23 cellular contexts compared by ENCODE assay signal in the genomic region with DNA sequence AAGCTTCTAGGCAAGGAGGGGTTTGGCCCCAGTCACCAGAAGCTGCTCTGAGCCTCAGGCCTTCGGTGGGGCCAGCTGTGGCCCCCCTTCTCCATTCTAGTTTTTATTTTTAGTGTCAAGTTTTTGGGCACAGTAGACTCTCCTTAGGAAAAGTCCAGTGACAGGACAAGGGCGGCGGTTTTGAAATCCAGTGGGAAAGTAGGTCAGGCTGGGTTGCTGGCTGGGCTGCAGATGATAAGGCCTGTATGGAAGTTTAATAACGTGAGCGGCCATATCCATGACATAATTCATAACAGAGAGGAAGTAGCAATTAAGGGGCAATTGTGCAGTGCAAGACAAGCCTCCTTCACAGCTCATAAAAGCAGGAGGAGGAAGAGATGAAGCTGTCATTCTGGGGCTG.
DNase-seq lines count a peak whose midpoint lies in the region; ATAC-seq, FAIRE-seq and TF ChIP-seq lines count a peak whose summit lies in the region.
"Had no signal": no experiment of that assay in that cellular context is flagged by ENCODE, and none has a peak within 500 bp of the region (broad histone marks: within the 10 kb centered on the region; RNA-seq: fewer than 3 reads in every experiment).

No MANE protein-coding gene starts in this region.

- H3K36me3 ChIP-seq in heart left ventricle (no peaks in the 10 kb centered on the region), right lobe of liver (no peaks in the 10 kb centered on the region), HepG2 (replicated peaks in 1 of 2; ENCODE audit: control insufficient read depth in 1 of 2, insufficient read depth in 2 of 2, low read length in 2 of 2) (no peaks in the 10 kb centered on the region)
- H3K36me3 ChIP-seq: HAP-1 had no signal

- H3K9me3 ChIP-seq in heart left ventricle (peaks cover 0 to 22% (median 0%) of the 10 kb centered on the region in 12 donors), right lobe of liver (no peaks in the 10 kb centered on the region), HepG2 (ENCODE audit: low read length) (peaks cover 99% of the 10 kb centered on the region)

- no peaks in the 10 kb centered on the region for H3K4me1 Mint-ChIP-seq in endothelial cell (ENCODE audit: unreplicated experiment)
- H3K4me1 Mint-ChIP-seq: CD4-positive, alpha-beta memory T cell had no signal

- H3K9me3 Mint-ChIP-seq in endothelial cell (ENCODE audit: unreplicated experiment), result peaks cover 60% of the 10 kb centered on the region

- TF ChIP-seq RAD21 in HepG2 (CRISPR knock-in tag; IDR thresholded peaks at IDR 0.05), result no peak

- 49 to 73% (median 59%) methylated on average over 5 of the region's 5 CpGs for WGBS in heart left ventricle, 4 donors
- 43% methylated on average over 5 of the region's 5 CpGs for WGBS in right lobe of liver (ENCODE audit: insufficient coverage, low coverage, low lambda C conversion rate, missing lambda C conversion rate)
- WGBS in HepG2 (ENCODE audit: low lambda C conversion rate), result 39% methylated on average over 5 of the region's 5 CpGs

- H3K27ac ChIP-seq in heart left ventricle (no peak overlapping the region), right lobe of liver (no peak overlapping the region), HepG2 (ENCODE audit: extremely low read length, insufficient read depth, low read length) (no peak overlapping the region)
- H3K27ac ChIP-seq: A549 had no signal

- DNase-seq in heart left ventricle (peak in 1 of 5 donors; percentile 43), cardiac septum (ENCODE audit: low spot score) (no peak), right lobe of liver (peak in 1 of 3 donors; percentile 62), HepG2 (ENCODE audit: low spot score) (no peak), endothelial cell (ENCODE audit: low spot score) (no peak), AML-193 (lab: John Stamatoyannopoulos, UW) (no peak)
- DNase-seq: 8988T; ACHN; C1 segment of cervical spinal cord; Calu3; CD4-positive, alpha-beta memory T cell; COR-L47; DMS53; DMS79 treated with DMSO at 0.1 percent for 48 hours; GF-D8; GOT3; HFFc6 had no signal

- no peak for FAIRE-seq in HepG2 (lab: Jason Lieb, UNC)
- FAIRE-seq: A549, GM12891, GM18507, H54 had no signal

- no peaks in the 10 kb centered on the region for H3K79me2 ChIP-seq in HepG2 (ENCODE audit: insufficient read depth, low read length)

- H3K27me3 ChIP-seq in heart left ventricle, result no peaks in the 10 kb centered on the region
- H3K27me3 ChIP-seq in right lobe of liver, result no peaks in the 10 kb centered on the region
- H3K27me3 ChIP-seq in HepG2 (ENCODE audit: control insufficient read depth in 1 of 2, insufficient read depth in 2 of 2, low read length in 2 of 2), result no peaks in the 10 kb centered on the region

- no TSS peak for BruUV-seq in HepG2 (replicated peaks; lab: Mats Ljungman, UMichigan)

- no peak overlapping the region for H3K9ac ChIP-seq in HepG2 (ENCODE audit: insufficient read depth, low read depth, low read length)

- POLR2A ChIA-PET in HepG2 (lab: Yijun Ruan, JAX), result no interaction called here

- intact Hi-C loops in heart left ventricle (cut with DNase I), result loop anchor here in 1 of 10 donors (10.0 kb wide), 1 partner anchor 48 kb away; no protein-coding TSS in a partner anchor
- intact Hi-C loops in cardiac septum (cut with DNase I), result no loop called here
- intact Hi-C loops in right lobe of liver (cut with DNase I), result no loop called here
- intact Hi-C loops in HepG2 (cut with micrococcal nuclease; ENCODE audit: unreplicated experiment), result no loop called here

- H3K4me1 ChIP-seq in heart left ventricle, result peaks cover 0 to 8% (median 0%) of the 10 kb centered on the region in 12 donors
- peaks cover 0 to 3% (median 0%) of the 10 kb centered on the region in 4 donors for H3K4me1 ChIP-seq in right lobe of liver
- no peaks in the 10 kb centered on the region for H3K4me1 ChIP-seq in HepG2 (ENCODE audit: insufficient read depth, low read length)
- H3K4me1 ChIP-seq: A549, HAP-1 had no signal

- peak in 3 of 4 donors; percentile 57 to 83 (median 68) for ATAC-seq in heart left ventricle
- ATAC-seq in right lobe of liver, result peak; percentile 58 to 88 (median 82)
- no peak for ATAC-seq in HepG2
- ATAC-seq in GM21529 (IDR thresholded peaks at IDR 0.05; ENCODE audit: unreplicated experiment), result no peak
- ATAC-seq: A549 had no signal

- peak overlapping the region; percentile 56 for H3K4me3 Mint-ChIP-seq in endothelial cell (ENCODE audit: unreplicated experiment)
- H3K4me3 Mint-ChIP-seq: HFFc6 had no signal

- H3K36me3 Mint-ChIP-seq in endothelial cell (ENCODE audit: low read depth, unreplicated experiment), result peaks cover 29% of the 10 kb centered on the region
- H3K36me3 Mint-ChIP-seq: CD4-positive, alpha-beta memory T cell had no signal

- peaks cover 18% of the 10 kb centered on the region for H3K27me3 Mint-ChIP-seq in endothelial cell (ENCODE audit: unreplicated experiment)
- H3K27me3 Mint-ChIP-seq: CD4-positive, alpha-beta memory T cell had no signal

- no peak overlapping the region for H3K4me2 ChIP-seq in HepG2 (ENCODE audit: low read depth, low read length)
- H3K4me2 ChIP-seq: A549 had no signal

- TF ChIP-seq EP300 in HepG2 (IDR thresholded peaks at IDR 0.05; ENCODE audit: low read depth in 2 of 2, low read length in 2 of 2) (no peak), HepG2 (CRISPR knock-in tag; IDR thresholded peaks at IDR 0.05; ENCODE audit: borderline replicate concordance) (no peak)

- CTCF ChIA-PET in HepG2 (lab: Yijun Ruan, JAX; ENCODE audit: low intra/inter-chr PET ratio, low total read pairs), result no interaction called here

- no peaks in the 10 kb centered on the region for H4K20me1 ChIP-seq in HepG2 (ENCODE audit: insufficient read depth, low read length)

- in situ Hi-C loops in HepG2 (cut with HindIII; ENCODE audit: extremely low pct_ligation_motif_present, low pct_unique_long_range_greater_than_20kb), result no loop called here

- no peak overlapping the region for H3K27ac Mint-ChIP-seq in endothelial cell (ENCODE audit: unreplicated experiment)
- H3K27ac Mint-ChIP-seq: CD4-positive, alpha-beta memory T cell; HFFc6 had no signal

- TF ChIP-seq CTCF in heart left ventricle (IDR thresholded peaks at IDR 0.05) (no peak), right lobe of liver (IDR thresholded peaks at IDR 0.05) (no peak), HepG2 (CRISPR knock-in tag; IDR thresholded peaks at IDR 0.05) (no peak), endothelial cell (IDR thresholded peaks at IDR 0.05; ENCODE audit: unreplicated experiment) (no peak)

- TF ChIP-seq POLR2A in heart left ventricle (IDR thresholded peaks at IDR 0.05), result no peak
- TF ChIP-seq POLR2A in right lobe of liver (IDR thresholded peaks at IDR 0.05), result no peak
- no peak for TF ChIP-seq POLR2A in HepG2 (IDR thresholded peaks at IDR 0.05; ENCODE audit: insufficient read depth in 1 of 2, low read depth in 2 of 2, low read length in 2 of 2)

- no peak overlapping the region for H2AFZ ChIP-seq in HepG2 (ENCODE audit: low read length)

- H3K4me3 ChIP-seq in heart left ventricle, result no peak overlapping the region
- H3K4me3 ChIP-seq in right lobe of liver, result no peak overlapping the region
- no peak overlapping the region for H3K4me3 ChIP-seq in HepG2 (replicated peaks in 1 of 3; ENCODE audit: insufficient read depth in 1 of 3, low read depth in 2 of 3, low read length in 3 of 3)
- H3K4me3 ChIP-seq: A549, HAP-1 had no signal

TF ChIP-seq in HepG2, 621 proteins besides CTCF, POLR2A, EP300 and RAD21 (continues in another document):
- no peak for TF ChIP-seq ARNTL (CRISPR knock-in tag; IDR thresholded peaks at IDR 0.05)
- TF ChIP-seq SIX1 (CRISPR knock-in tag; IDR thresholded peaks at IDR 0.05; ENCODE audit: borderline replicate concordance), result no peak
- no peak for TF ChIP-seq ZNF496 (CRISPR knock-in tag; IDR thresholded peaks at IDR 0.05; ENCODE audit: insufficient replicate concordance)
- TF ChIP-seq NPAS2 (CRISPR knock-in tag; IDR thresholded peaks at IDR 0.05; ENCODE audit: borderline replicate concordance), result no peak
- no peak for TF ChIP-seq SRF (IDR thresholded peaks at IDR 0.05; ENCODE audit: low read depth, low read length)
- no peak for TF ChIP-seq NFE2L1 (CRISPR knock-in tag; IDR thresholded peaks at IDR 0.05; ENCODE audit: borderline replicate concordance)
- TF ChIP-seq PHF21A (CRISPR knock-in tag; IDR thresholded peaks at IDR 0.05), result no peak
- TF ChIP-seq ZNF549 (CRISPR knock-in tag; IDR thresholded peaks at IDR 0.05), result no peak
- no peak for TF ChIP-seq ZMYM3 (CRISPR knock-in tag; IDR thresholded peaks at IDR 0.05)
- no peak for TF ChIP-seq PRPF4 (IDR thresholded peaks at IDR 0.05; ENCODE audit: low read depth, low read length, poor library complexity, severe bottlenecking)
- no peak for TF ChIP-seq FOXJ3 (CRISPR knock-in tag; IDR thresholded peaks at IDR 0.05; ENCODE audit: borderline replicate concordance)
- no peak for TF ChIP-seq ZNF616 (CRISPR knock-in tag; IDR thresholded peaks at IDR 0.05; ENCODE audit: low read depth)
- TF ChIP-seq, protein P1, sequence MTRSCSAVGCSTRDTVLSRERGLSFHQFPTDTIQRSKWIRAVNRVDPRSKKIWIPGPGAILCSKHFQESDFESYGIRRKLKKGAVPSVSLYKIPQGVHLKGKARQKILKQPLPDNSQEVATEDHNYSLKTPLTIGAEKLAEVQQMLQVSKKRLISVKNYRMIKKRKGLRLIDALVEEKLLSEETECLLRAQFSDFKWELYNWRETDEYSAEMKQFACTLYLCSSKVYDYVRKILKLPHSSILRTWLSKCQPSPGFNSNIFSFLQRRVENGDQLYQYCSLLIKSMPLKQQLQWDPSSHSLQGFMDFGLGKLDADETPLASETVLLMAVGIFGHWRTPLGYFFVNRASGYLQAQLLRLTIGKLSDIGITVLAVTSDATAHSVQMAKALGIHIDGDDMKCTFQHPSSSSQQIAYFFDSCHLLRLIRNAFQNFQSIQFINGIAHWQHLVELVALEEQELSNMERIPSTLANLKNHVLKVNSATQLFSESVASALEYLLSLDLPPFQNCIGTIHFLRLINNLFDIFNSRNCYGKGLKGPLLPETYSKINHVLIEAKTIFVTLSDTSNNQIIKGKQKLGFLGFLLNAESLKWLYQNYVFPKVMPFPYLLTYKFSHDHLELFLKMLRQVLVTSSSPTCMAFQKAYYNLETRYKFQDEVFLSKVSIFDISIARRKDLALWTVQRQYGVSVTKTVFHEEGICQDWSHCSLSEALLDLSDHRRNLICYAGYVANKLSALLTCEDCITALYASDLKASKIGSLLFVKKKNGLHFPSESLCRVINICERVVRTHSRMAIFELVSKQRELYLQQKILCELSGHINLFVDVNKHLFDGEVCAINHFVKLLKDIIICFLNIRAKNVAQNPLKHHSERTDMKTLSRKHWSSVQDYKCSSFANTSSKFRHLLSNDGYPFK (CRISPR knock-in tag; IDR thresholded peaks at IDR 0.05; ENCODE audit: borderline replicate concordance), result no peak

Comparison
In these comparisons a context has a peak if more than half of its experiments do, and no peak if none do; other contexts are left out.
1. ATAC-seq: peak in heart left ventricle (3 of 4) and right lobe of liver (4 of 4); none in HepG2 (single experiment) and GM21529 (single experiment).